Comparison of ENCODE assay signal across 8 cellular contexts in the genomic region with DNA sequence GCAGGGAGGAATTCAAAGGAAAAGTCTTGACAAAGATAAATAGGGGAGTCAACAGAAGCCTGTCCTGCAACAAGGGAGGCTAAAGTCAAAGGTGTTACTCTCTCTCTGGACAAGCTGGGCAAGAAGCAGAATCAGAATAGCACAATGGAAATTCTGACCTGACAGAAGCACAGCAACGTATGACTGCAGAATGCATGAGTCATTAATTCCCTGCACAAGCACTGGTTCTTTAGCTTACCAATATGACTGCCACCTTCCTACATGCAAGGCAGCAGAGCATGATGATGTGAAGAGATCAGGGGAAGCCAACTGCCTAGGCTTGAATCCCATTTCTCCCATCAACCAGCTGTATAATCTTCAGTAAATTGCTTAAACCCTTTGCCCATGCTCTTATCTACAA.
DNase-seq lines count a peak whose midpoint lies in the region; ATAC-seq, FAIRE-seq and TF ChIP-seq lines count a peak whose summit lies in the region.
"Not testable (repeated sequence)": the region's sequence is repeated elsewhere in the genome, so short reads cannot be mapped to it uniquely, and the experiment has no call there.

No MANE protein-coding gene starts in this region.

- H3K9ac ChIP-seq in K562 (ENCODE audit: insufficient read depth in 1 of 2, low read depth in 2 of 2, low read length in 2 of 2) = not testable (repeated sequence)

- H3K4me2 ChIP-seq in K562 (ENCODE audit: insufficient read depth, low read length) = not testable (repeated sequence)

- no CpG with 5 or more reads among the region's 1 CpG for WGBS in K562 (ENCODE audit: insufficient coverage, low coverage, missing lambda C conversion rate)

- not testable (repeated sequence) for BruUV-seq in Panc1 (replicated peaks; lab: Mats Ljungman, UMichigan); K562 (replicated peaks; lab: Mats Ljungman, UMichigan)

- TF ChIP-seq RAD21 in K562 (CRISPR knock-in tag; conservative IDR thresholded peaks at IDR 0.05 in 1 of 2, IDR thresholded peaks at IDR 0.05 in 1 of 2) = not testable (repeated sequence)

- ATAC-seq in GM18502 (IDR thresholded peaks at IDR 0.05; ENCODE audit: poor library complexity, unreplicated experiment) = peak; percentile 70
- peak; percentile 77 for ATAC-seq in GM18909 (IDR thresholded peaks at IDR 0.05; ENCODE audit: poor library complexity, unreplicated experiment)
- peak; percentile 68 for ATAC-seq in HG02610 (IDR thresholded peaks at IDR 0.05; ENCODE audit: unreplicated experiment)
- ATAC-seq in HG03175 (IDR thresholded peaks at IDR 0.05; ENCODE audit: unreplicated experiment) = peak; percentile 53
- ATAC-seq in Panc1 = peak; percentile 79; the same call in 1 of the 2 replicates
- ATAC-seq in activated T-cell treated with anti-CD3 and anti-CD28 coated beads, Interleukin-2, amount 50 U/mL, for 4 hours = peak; percentile 90 to 92
- not testable (repeated sequence) for ATAC-seq in K562
- ATAC-seq in stimulated activated naive B cell treated with anti-CD40 and anti-IgM and Interleukin-4, amounts not matched to agents 10 μg/mL and 1 μg/mL and 100 μg/mL, for 72 hours (replicated peaks) = peak; percentile 90

- H3K4me3 Mint-ChIP-seq in activated T-cell treated with anti-CD3 and anti-CD28 coated beads, Interleukin-2, amount 50 U/mL, for 4 hours = not testable (repeated sequence)
- peak overlapping the region in 1 of 2 donors; percentile 71 for H3K4me3 Mint-ChIP-seq in stimulated activated naive B cell treated with anti-CD40 and anti-IgM and Interleukin-4, amounts not matched to agents 10 μg/mL and 1 μg/mL and 100 μg/mL, for 72 hours

- CTCF ChIA-PET in Panc1 (lab: Charles Lee); K562 (lab: Yijun Ruan, JAX; ENCODE audit: low intra/inter-chr PET ratio): not testable (repeated sequence)

- H3K4me1 Mint-ChIP-seq in activated T-cell treated with anti-CD3 and anti-CD28 coated beads, Interleukin-2, amount 50 U/mL, for 4 hours (ENCODE audit: low read depth) = not testable (repeated sequence)
- H3K4me1 Mint-ChIP-seq in stimulated activated naive B cell treated with anti-CD40 and anti-IgM and Interleukin-4, amounts not matched to agents 10 μg/mL and 1 μg/mL and 100 μg/mL, for 72 hours = peaks cover 2 to 12% of the 10 kb centered on the region in 2 donors

- not testable (repeated sequence) for H3K9me3 Mint-ChIP-seq in activated T-cell treated with anti-CD3 and anti-CD28 coated beads, Interleukin-2, amount 50 U/mL, for 4 hours; stimulated activated naive B cell treated with anti-CD40 and anti-IgM and Interleukin-4, amounts not matched to agents 10 μg/mL and 1 μg/mL and 100 μg/mL, for 72 hours

- H3K9me1 ChIP-seq in K562 (ENCODE audit: control insufficient read depth, insufficient read depth, low read length) = not testable (repeated sequence)

- TF ChIP-seq CTCF in Panc1 (IDR thresholded peaks at IDR 0.05); K562 (IDR thresholded peaks at IDR 0.05 in 2 of 3, conservative IDR thresholded peaks at IDR 0.05 in 1 of 3; ENCODE audit: insufficient read depth in 2 of 3, low read depth in 1 of 3, low read length in 3 of 3): not testable (repeated sequence)

- H3K36me3 Mint-ChIP-seq in activated T-cell treated with anti-CD3 and anti-CD28 coated beads, Interleukin-2, amount 50 U/mL, for 4 hours (ENCODE audit: insufficient read depth); stimulated activated naive B cell treated with anti-CD40 and anti-IgM and Interleukin-4, amounts not matched to agents 10 μg/mL and 1 μg/mL and 100 μg/mL, for 72 hours: not testable (repeated sequence)

- H4K20me1 ChIP-seq in K562 (replicated peaks; ENCODE audit: control insufficient read depth, insufficient read depth, low read length) = not testable (repeated sequence)

- not testable (repeated sequence) for DNase-seq in Panc1 (ENCODE audit: low read depth, low spot score); activated T-cell treated with anti-CD3 and anti-CD28 coated beads, Interleukin-2, amount 50 U/mL, for 4 hours; K562 (ENCODE audit: extremely low read depth in 1 of 4, low spot score in 3 of 4); stimulated activated naive B cell treated with anti-CD40 and anti-IgM and Interleukin-4, amounts not matched to agents 10 μg/mL and 1 μg/mL and 100 μg/mL, for 72 hours

- H3K27me3 Mint-ChIP-seq in activated T-cell treated with anti-CD3 and anti-CD28 coated beads, Interleukin-2, amount 50 U/mL, for 4 hours (ENCODE audit: low read depth); stimulated activated naive B cell treated with anti-CD40 and anti-IgM and Interleukin-4, amounts not matched to agents 10 μg/mL and 1 μg/mL and 100 μg/mL, for 72 hours: not testable (repeated sequence)

- POLR2A ChIA-PET in Panc1 (lab: Charles Lee); K562 (lab: Yijun Ruan, JAX): not testable (repeated sequence)

- not testable (repeated sequence) for H2AFZ ChIP-seq in K562 (ENCODE audit: low read depth, low read length)

- not testable (repeated sequence) for H3K36me3 ChIP-seq in Panc1 (ENCODE audit: control insufficient read depth, insufficient read depth, low read length); K562 (ENCODE audit: control insufficient read depth, insufficient read depth, low read length)

- not testable (repeated sequence) for TF ChIP-seq POLR2A in K562 (conservative IDR thresholded peaks at IDR 0.05)

- intact Hi-C loops in Panc1 (cut with micrococcal nuclease; ENCODE audit: unreplicated experiment); K562 (cut with micrococcal nuclease): not testable (repeated sequence)

- TF ChIP-seq EP300 in K562 (IDR thresholded peaks at IDR 0.05; ENCODE audit: low read length) = not testable (repeated sequence)

- H3K79me2 ChIP-seq in K562 (ENCODE audit: control insufficient read depth, insufficient read depth, low read length) = not testable (repeated sequence)

- H3K27me3 ChIP-seq in Panc1 (ENCODE audit: control insufficient read depth, insufficient read depth, low read length); K562 (ENCODE audit: control insufficient read depth in 2 of 2, insufficient read depth in 2 of 2, low read length in 2 of 2): not testable (repeated sequence)

- peak; percentile 44 for FAIRE-seq in K562 (lab: Jason Lieb, UNC)

- in situ Hi-C loops in Panc1 (cut with HindIII; ENCODE audit: low pct_unique_long_range_greater_than_20kb, low sequenced_read_pairs); K562 (cut with MboI): not testable (repeated sequence)

- not testable (repeated sequence) for H3K27ac ChIP-seq in Panc1 (ENCODE audit: low read length); K562 (ENCODE audit: extremely low read depth, low read depth, low read length)

- not testable (repeated sequence) for H3K4me3 ChIP-seq in Panc1 (ENCODE audit: low read depth in 2 of 2, low read length in 2 of 2); K562

- peak overlapping the region; percentile 93 for H3K27ac Mint-ChIP-seq in stimulated activated naive B cell treated with anti-CD40 and anti-IgM and Interleukin-4, amounts not matched to agents 10 μg/mL and 1 μg/mL and 100 μg/mL, for 72 hours

- not testable (repeated sequence) for H3K9me3 ChIP-seq in Panc1 (ENCODE audit: control insufficient read depth, insufficient read depth, low read depth, low read length); K562 (replicated peaks; ENCODE audit: control insufficient read depth, insufficient read depth, low read depth, low read length)

- not testable (repeated sequence) for H3K4me1 ChIP-seq in Panc1 (ENCODE audit: control insufficient read depth, insufficient read depth, low read length); K562 (replicated peaks in 1 of 2; ENCODE audit: control insufficient read depth in 2 of 2, insufficient read depth in 2 of 2, low read length in 2 of 2)
